23 cellular contexts compared by ENCODE assay signal in genomic region chr6:7125290-7125689, GRCh38. TPM values are rescaled to one million over a fixed set of nuclear protein-coding genes. Genes with fewer than 3 reads are reported as not detected.
DNase-seq lines count a peak whose midpoint lies in the region; ATAC-seq and TF ChIP-seq lines count a peak whose summit lies in the region.
"Had no signal": no experiment of that assay in that cellular context is flagged by ENCODE, and none has a peak within 500 bp of the region (broad histone marks: within the 10 kb centered on the region; RNA-seq: fewer than 3 reads in every experiment).

No MANE protein-coding gene starts in this region.

- dilution Hi-C loops in mammary epithelial cell (cut with HindIII; ENCODE audit: low sequenced_read_pairs): no loop called here

- no peak for TF ChIP-seq CTCF in MCF 10A (IDR thresholded peaks at IDR 0.05; ENCODE audit: unreplicated experiment)
- TF ChIP-seq CTCF in mammary epithelial cell (conservative IDR thresholded peaks at IDR 0.05 in 1 of 2, IDR thresholded peaks at IDR 0.05 in 1 of 2; ENCODE audit: extremely low read depth in 1 of 2, insufficient read depth in 1 of 2, low read depth in 1 of 2, low read length in 2 of 2): no peak

- no peaks in the 10 kb centered on the region for H3K27me3 ChIP-seq in mammary epithelial cell (ENCODE audit: insufficient read depth, low read length)
- no peaks in the 10 kb centered on the region for H3K27me3 ChIP-seq in mesenchymal stem cell (ENCODE audit: control insufficient read depth in 1 of 2, insufficient read depth in 1 of 2, low read length in 2 of 2)
- H3K27me3 ChIP-seq in subcutaneous abdominal adipose tissue (ENCODE audit: control insufficient read depth in 5 of 5, insufficient read depth in 4 of 5, low read length in 5 of 5): no peaks in the 10 kb centered on the region
- H3K27me3 ChIP-seq: BLaER1 treated with 17β-estradiol and CSF1 and Interleukin-3, amounts not matched to agents 10 nM and 100 nM; Peyer's patch; right atrium auricular region had no signal

- peaks cover 31% of the 10 kb centered on the region for H3K36me3 Mint-ChIP-seq in MCF 10A (ENCODE audit: insufficient read depth, unreplicated experiment)
- peaks cover 5% of the 10 kb centered on the region for H3K36me3 Mint-ChIP-seq in T-helper 17 cell (ENCODE audit: low read depth)

- H3K4me3 Mint-ChIP-seq in MCF 10A (ENCODE audit: unreplicated experiment): no peak overlapping the region
- no peak overlapping the region for H3K4me3 Mint-ChIP-seq in T-helper 17 cell
- H3K4me3 Mint-ChIP-seq: H9; T-helper 2 cell treated with Interferon-gamma antibody and Interleukin-4, amounts not matched to agents 5 μg/mL and 100 μg/mL, for 36 hours had no signal

- peak overlapping the region; percentile 69 for H3K27ac Mint-ChIP-seq in MCF 10A (ENCODE audit: low read depth, unreplicated experiment)
- peak overlapping the region; percentile 49 for H3K27ac Mint-ChIP-seq in T-helper 17 cell
- H3K27ac Mint-ChIP-seq: T-helper 2 cell treated with Interferon-gamma antibody and Interleukin-4, amounts not matched to agents 5 μg/mL and 100 μg/mL, for 36 hours had no signal

- no peaks in the 10 kb centered on the region for H3K9me3 Mint-ChIP-seq in MCF 10A (ENCODE audit: unreplicated experiment)
- H3K9me3 Mint-ChIP-seq: activated T-helper 2 cell treated with anti-CD3 and anti-CD28 coated beads, Interferon-gamma antibody, Interleukin-2, Interleukin-4, amounts not matched to agents 10 μg/mL and 5 μg/mL and 100 μg/mL, durations not matched to agents 14 hours and 24 hours and 36 hours; H9; T-helper 2 cell treated with Interferon-gamma antibody and Interleukin-4, amounts not matched to agents 5 μg/mL and 100 μg/mL, for 36 hours had no signal

- H3K18ac ChIP-seq in mesenchymal stem cell (ENCODE audit: low read depth in 1 of 2, low read length in 2 of 2): no peak overlapping the region

- H2BK5ac ChIP-seq in mesenchymal stem cell (ENCODE audit: low read depth, low read length, poor library complexity, severe bottlenecking): no peak overlapping the region

- H3K4me2 ChIP-seq in mammary epithelial cell (ENCODE audit: insufficient read depth, low read depth, low read length) (no peak overlapping the region), mesenchymal stem cell (ENCODE audit: low read length, poor library complexity, severe bottlenecking) (no peak overlapping the region)

- CTCF ChIA-PET in MCF 10A (lab: Yijun Ruan, JAX) (no interaction called here), mammary epithelial cell (lab: Charles Lee; ENCODE audit: low non-redundant PET) (no interaction called here)

- H3K14ac ChIP-seq in mesenchymal stem cell (ENCODE audit: low read length in 2 of 2): no peak overlapping the region

- H2BK15ac ChIP-seq in mesenchymal stem cell (ENCODE audit: low read depth, poor library complexity, severe bottlenecking): no peak overlapping the region

- no peak overlapping the region for H3K4ac ChIP-seq in mesenchymal stem cell (ENCODE audit: low read depth in 1 of 2, low read length in 2 of 2)

- H3K36me3 ChIP-seq in mammary epithelial cell (ENCODE audit: insufficient read depth, low read length) (peaks cover 1% of the 10 kb centered on the region), mesenchymal stem cell (ENCODE audit: control insufficient read depth in 1 of 2, insufficient read depth in 2 of 2, low read depth in 1 of 2, low read length in 2 of 2) (peaks cover 9 to 17% of the 10 kb centered on the region in 2 experiments), subcutaneous abdominal adipose tissue (ENCODE audit: control insufficient read depth in 5 of 5, insufficient read depth in 5 of 5, low read length in 5 of 5) (peaks cover 0 to 16% (median 8%) of the 10 kb centered on the region in 5 donors)
- H3K36me3 ChIP-seq: Peyer's patch had no signal

- H4K91ac ChIP-seq in mesenchymal stem cell (ENCODE audit: low read length): no peak overlapping the region

- intact Hi-C loops in MCF 10A (cut with micrococcal nuclease) (no loop called here), mammary epithelial cell (cut with micrococcal nuclease) (no loop called here)

- DNase-seq in MCF 10A (ENCODE audit: unreplicated experiment): no peak
- DNase-seq in mammary epithelial cell: no peak
- no peak for DNase-seq in T-helper 17 cell
- DNase-seq in mesenchymal stem cell: no peak
- DNase-seq in NCI-H1105 (lab: John Stamatoyannopoulos, UW): no peak
- no peak for DNase-seq in NOMO-1 treated with DMSO at 0.1 percent for 48 hours (lab: John Stamatoyannopoulos, UW; ENCODE audit: unreplicated experiment)
- no peak for DNase-seq in Ammon's horn (ENCODE audit: low spot score)
- DNase-seq: activated CD4-positive, CD25-positive, alpha-beta regulatory T cell; erythroblast; GF-D8; H9; left colon; NCI-H146; NCI-H2227 treated with DMSO at 0.1 percent for 48 hours; occipital lobe; Peyer's patch; stimulated activated CD4-positive, alpha-beta T cell treated with anti-CD3 and anti-CD28 coated beads, Interleukin-15, amount 100 ng/mL, for 24 hours; stimulated activated naive CD4-positive, alpha-beta T cell had no signal

- peak overlapping the region in 1 of 2 experiments; percentile 60 for H3K23ac ChIP-seq in mesenchymal stem cell (ENCODE audit: low read length in 2 of 2)

- H3K79me2 ChIP-seq in mammary epithelial cell (ENCODE audit: insufficient read depth, low read length): peaks cover 100% of the 10 kb centered on the region

- H3K4me1 ChIP-seq in mammary epithelial cell (ENCODE audit: insufficient read depth, low read length): peaks cover 16% of the 10 kb centered on the region
- peaks cover 6% of the 10 kb centered on the region for H3K4me1 ChIP-seq in mesenchymal stem cell (ENCODE audit: control insufficient read depth, insufficient read depth, low read depth, low read length)
- peaks cover 5 to 47% (median 26%) of the 10 kb centered on the region in 5 donors for H3K4me1 ChIP-seq in subcutaneous abdominal adipose tissue (ENCODE audit: control insufficient read depth in 5 of 5, insufficient read depth in 5 of 5, low read length in 5 of 5)

- peaks cover 3% of the 10 kb centered on the region for H4K20me1 ChIP-seq in mammary epithelial cell (ENCODE audit: insufficient read depth, low read length)

- H3K27ac ChIP-seq in mammary epithelial cell (ENCODE audit: insufficient read depth, low read depth, low read length) (no peak overlapping the region), mesenchymal stem cell (ENCODE audit: low read length, poor library complexity, severe bottlenecking) (peak overlapping the region; percentile 57), subcutaneous abdominal adipose tissue (ENCODE audit: low read depth, low read length) (peak overlapping the region; percentile 35)
- H3K27ac ChIP-seq: Peyer's patch had no signal

- peak; percentile 56 for ATAC-seq in T-helper 17 cell
- ATAC-seq: left colon had no signal

- H3K9me3 ChIP-seq in mammary epithelial cell (replicated peaks; ENCODE audit: insufficient read depth, low read length) (no peaks in the 10 kb centered on the region), T-helper 17 cell (ENCODE audit: control insufficient read depth, low read length, poor library complexity, severe bottlenecking) (no peaks in the 10 kb centered on the region), mesenchymal stem cell (ENCODE audit: control insufficient read depth, low read length) (no peaks in the 10 kb centered on the region), subcutaneous abdominal adipose tissue (ENCODE audit: control insufficient read depth in 5 of 5, low read length in 5 of 5) (no peaks in the 10 kb centered on the region)
- H3K9me3 ChIP-seq: Peyer's patch, right atrium auricular region had no signal

- H3K4me3 ChIP-seq in mammary epithelial cell (replicated peaks in 1 of 3; ENCODE audit: insufficient read depth in 1 of 3, low read depth in 2 of 3, low read length in 3 of 3) (no peak overlapping the region), mesenchymal stem cell (ENCODE audit: insufficient read depth in 1 of 2, low read depth in 1 of 2, low read length in 2 of 2) (no peak overlapping the region), subcutaneous abdominal adipose tissue (ENCODE audit: low read depth in 1 of 5, low read length in 5 of 5) (no peak overlapping the region)
- H3K4me3 ChIP-seq: BLaER1 treated with 17β-estradiol and CSF1 and Interleukin-3, amounts not matched to agents 10 nM and 100 nM; Peyer's patch; right atrium auricular region had no signal

- H3K27me3 Mint-ChIP-seq in MCF 10A (ENCODE audit: insufficient read depth, unreplicated experiment) (no peaks in the 10 kb centered on the region), T-helper 17 cell (no peaks in the 10 kb centered on the region)

- no peak overlapping the region for H4K8ac ChIP-seq in mesenchymal stem cell (ENCODE audit: low read length)

- H3K79me1 ChIP-seq in mesenchymal stem cell (replicated peaks; ENCODE audit: low read length, poor library complexity, severe bottlenecking): peaks cover 13% of the 10 kb centered on the region

- H2AFZ ChIP-seq in mammary epithelial cell (ENCODE audit: low read depth, low read length) (no peak overlapping the region), mesenchymal stem cell (ENCODE audit: low read depth, low read length) (no peak overlapping the region)

- H2AK5ac ChIP-seq in mesenchymal stem cell (ENCODE audit: low read length, severe bottlenecking): peak overlapping the region; percentile 51

- peaks cover 48% of the 10 kb centered on the region for H3K4me1 Mint-ChIP-seq in MCF 10A (ENCODE audit: insufficient read depth, unreplicated experiment)
- H3K4me1 Mint-ChIP-seq in T-helper 17 cell: peaks cover 59% of the 10 kb centered on the region

- BruUV-seq in MCF 10A (replicated peaks; lab: Mats Ljungman, UMichigan) (no TSS peak), mammary epithelial cell (replicated peaks; lab: Mats Ljungman, UMichigan) (no TSS peak)

- 100% methylated on average over 1 of the region's 1 CpG for WGBS in mammary epithelial cell (ENCODE audit: low coverage, missing lambda C conversion rate)
- WGBS in mesenchymal stem cell: 100% methylated on average over 1 of the region's 1 CpG

- H3K9ac ChIP-seq in mammary epithelial cell (ENCODE audit: insufficient read depth, low read length) (no peak overlapping the region), mesenchymal stem cell (ENCODE audit: low read length) (no peak overlapping the region), subcutaneous abdominal adipose tissue (ENCODE audit: low read length in 5 of 5) (no peak overlapping the region)

- POLR2A ChIA-PET in MCF 10A (lab: Yijun Ruan, JAX): interaction anchor here (0.6 to 1.2 kb wide), 3 partner anchors 8 to 17 kb away, joined by 3 to 5 read pairs (median 3); no protein-coding TSS in a partner anchor

- in situ Hi-C loops in mammary epithelial cell (cut with MboI; ENCODE audit: low sequenced_read_pairs in 2 of 2): no loop called here

- H2BK120ac ChIP-seq in mesenchymal stem cell (ENCODE audit: low read depth, low read length): no peak overlapping the region

- H2BK12ac ChIP-seq in mesenchymal stem cell (ENCODE audit: low read length in 2 of 2): no peak overlapping the region

RNA-seq across cellular contexts. Expression of gene RREB1, which starts 17.5 kb away (rescaled TPM):
- total RNA-seq in MCF 10A (2022) (51.8 and 53.5 TPM in 2 replicates), mammary epithelial cell (10 to 100 TPM; 25.3 to 39.3 TPM), T-helper 17 cell (10 to 100 TPM; 34.7 to 48.1 TPM)
- polyA plus RNA-seq in mammary epithelial cell: 3.7 TPM
- 77.1 TPM for polyA minus RNA-seq in mammary epithelial cell
- polyA plus RNA-seq in mesenchymal stem cell (2013, experiment 1 of 2): 12.3 TPM
- polyA plus RNA-seq in mesenchymal stem cell (2013, experiment 2 of 2): 11.2 TPM
